12 cellular contexts compared by ENCODE assay signal in the genomic region with DNA sequence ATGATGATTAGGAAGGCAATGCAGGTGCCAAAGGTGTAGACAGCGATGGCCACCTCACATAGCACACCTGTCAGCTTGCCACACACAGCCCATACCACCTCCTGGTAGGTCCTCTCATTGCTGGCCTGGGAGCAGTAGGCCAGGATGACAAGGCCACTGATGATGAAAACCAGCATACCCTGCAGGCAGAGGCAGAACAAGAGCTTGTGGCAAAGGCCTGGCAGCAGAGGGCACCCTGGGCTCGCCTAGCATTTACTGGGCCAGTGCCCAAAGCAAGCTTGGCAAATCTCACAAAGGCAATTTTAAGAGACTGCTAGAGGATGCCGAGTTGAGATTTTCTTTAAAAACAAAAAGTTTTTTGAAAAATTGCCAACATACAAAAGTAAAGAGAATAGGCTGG. TPM values are rescaled to one million over a fixed set of nuclear protein-coding genes. Genes with fewer than 3 reads are reported as not detected.
DNase-seq lines count a peak whose midpoint lies in the region; ATAC-seq, FAIRE-seq and TF ChIP-seq lines count a peak whose summit lies in the region.
"Had no signal": no experiment of that assay in that cellular context is flagged by ENCODE, and none has a peak within 500 bp of the region (broad histone marks: within the 10 kb centered on the region; RNA-seq: fewer than 3 reads in every experiment).

No MANE protein-coding gene starts in this region.

- TF ChIP-seq POLR2A in GM12891 (IDR thresholded peaks at IDR 0.05; ENCODE audit: low read depth, low read length) = no peak

- H3K27me3 ChIP-seq in DND-41 (ENCODE audit: insufficient read depth, low read length, poor library complexity) = no peaks in the 10 kb centered on the region
- H3K27me3 ChIP-seq: colonic mucosa had no signal

- H3K79me2 ChIP-seq in DND-41 (ENCODE audit: insufficient read depth, low read length) = peaks cover 3% of the 10 kb centered on the region; the same call in 1 of the 2 replicates

- intact Hi-C loops in mucosa of descending colon (cut with DNase I, micrococcal nuclease) = no loop called here

- no peak overlapping the region for H3K4me3 ChIP-seq in DND-41 (ENCODE audit: low read depth in 1 of 2, low read length in 2 of 2)
- no peak overlapping the region for H3K4me3 ChIP-seq in cardiac fibroblast (replicated peaks in 1 of 2; ENCODE audit: low read depth in 2 of 2, low read length in 2 of 2)
- no peak overlapping the region for H3K4me3 ChIP-seq in mucosa of descending colon
- H3K4me3 ChIP-seq: colonic mucosa had no signal

- H4K20me1 ChIP-seq in DND-41 (ENCODE audit: insufficient read depth, low read length) = peaks cover 3% of the 10 kb centered on the region; the same call in 1 of the 2 replicates

- H3K9me3 ChIP-seq in DND-41 (ENCODE audit: insufficient read depth, low read length, severe bottlenecking) (no peaks in the 10 kb centered on the region), mucosa of descending colon (no peaks in the 10 kb centered on the region)
- H3K9me3 ChIP-seq: colonic mucosa had no signal

- no peak overlapping the region for H3K9ac ChIP-seq in DND-41 (ENCODE audit: low read depth, low read length)

- TF ChIP-seq CTCF in DND-41 (IDR thresholded peaks at IDR 0.05; ENCODE audit: borderline replicate concordance, extremely low read depth, low read length, poor library complexity, severe bottlenecking) = peak; percentile 18
- peak; percentile 16 for TF ChIP-seq CTCF in cardiac fibroblast (IDR thresholded peaks at IDR 0.05; ENCODE audit: low read depth, low read length)
- TF ChIP-seq CTCF in mucosa of descending colon (IDR thresholded peaks at IDR 0.05) = no peak

- no peak overlapping the region for H3K27ac ChIP-seq in DND-41 (ENCODE audit: low read length)
- H3K27ac ChIP-seq: colonic mucosa had no signal

- H2AFZ ChIP-seq in DND-41 (ENCODE audit: low read depth, low read length) = no peak overlapping the region

- peaks cover 10% of the 10 kb centered on the region for H3K4me1 ChIP-seq in DND-41 (ENCODE audit: insufficient read depth, low read length)
- H3K4me1 ChIP-seq in mucosa of descending colon (ENCODE audit: low read depth) = peaks cover 6% of the 10 kb centered on the region

- DNase-seq in DND-41 (no peak), M059J (ENCODE audit: low read depth) (peak; percentile 49), cardiac fibroblast (ENCODE audit: low read depth in 2 of 2) (peak; percentile 42 to 57), mucosa of descending colon (peak in 1 of 3 donors; percentile 44), GOT3 (lab: John Stamatoyannopoulos, UW) (no peak), GM12891 (ENCODE audit: insufficient read length, low spot score) (no peak)
- DNase-seq in effector CD4-positive, alpha-beta T cell = no peak
- no peak for DNase-seq in activated naive CD4-positive, alpha-beta T cell treated with anti-CD3 and anti-CD28 coated beads, Interleukin-2, amount 50 U/mL, for 16 hours
- DNase-seq: colonic mucosa; naive thymus-derived CD8-positive, alpha-beta T cell; NCI-H1092; T1000 had no signal

- FAIRE-seq in GM12891 (lab: Jason Lieb, UNC) = no peak

- H3K36me3 ChIP-seq in DND-41 (ENCODE audit: insufficient read depth, low read length) (peaks cover 30% of the 10 kb centered on the region), mucosa of descending colon (ENCODE audit: low read depth) (no peaks in the 10 kb centered on the region)
- H3K36me3 ChIP-seq: colonic mucosa had no signal

- H3K4me2 ChIP-seq in DND-41 (ENCODE audit: insufficient read depth, low read length) = no peak overlapping the region

- ATAC-seq in DND-41 (ENCODE audit: insufficient read depth, low read depth) = no peak
- peak; percentile 56 for ATAC-seq in mucosa of descending colon
- ATAC-seq: naive thymus-derived CD8-positive, alpha-beta T cell had no signal

TF ChIP-seq in GM12891, 5 proteins besides CTCF, POLR2A, EP300 and RAD21:
- no peak for TF ChIP-seq SPI1 (IDR thresholded peaks at IDR 0.05; ENCODE audit: low read depth, low read length)
- no peak for TF ChIP-seq POU2F2 (IDR thresholded peaks at IDR 0.05; ENCODE audit: low read depth, low read length)
- no peak for TF ChIP-seq TAF1 (IDR thresholded peaks at IDR 0.05; ENCODE audit: low read depth, low read length)
- TF ChIP-seq PAX5 (IDR thresholded peaks at IDR 0.05; ENCODE audit: insufficient read depth, low read length, severe bottlenecking) = no peak
- TF ChIP-seq POLR2AphosphoS5 (IDR thresholded peaks at IDR 0.05; ENCODE audit: low read depth, low read length) = no peak

RNA-seq across cellular contexts. Expression of a gene that starts 5.9 kb away (rescaled TPM):
- total RNA-seq in M059J (2014; rRNA removed; shearing (Covaris generic)) = 12.9 and 14.8 TPM in 2 replicates
- total RNA-seq in mucosa of descending colon = 10 to 100 TPM in 2 of 3 donors, 1 to 10 TPM in 1; 9.4 to 21.9 (median 14.9) TPM
- polyA plus RNA-seq in GM12891 (2012; ENCODE audit: low read depth, missing spikeins) = 2.6 TPM

RNA-seq across cellular contexts. Expression of a gene that starts 49.1 kb away (rescaled TPM):
- total RNA-seq in M059J (2014; rRNA removed; shearing (Covaris generic)) = 68.8 and 122 TPM in 2 replicates
- total RNA-seq in mucosa of descending colon = 100 to 1,000 TPM; 194 to 239 (median 230) TPM
- 140 TPM for polyA plus RNA-seq in GM12891 (2012; ENCODE audit: low read depth, missing spikeins)

RNA-seq across cellular contexts. Expression of a gene that starts 55.4 kb away (rescaled TPM):
- total RNA-seq in M059J (2014; rRNA removed; shearing (Covaris generic)) = 111 and 136 TPM in 2 replicates
- total RNA-seq in mucosa of descending colon = 100 to 1,000 TPM in 2 of 3 donors, 10 to 100 TPM in 1; 95.0 to 120 (median 116) TPM
- polyA plus RNA-seq in GM12891 (2012; ENCODE audit: low read depth, missing spikeins) = 74.7 TPM

Comparison
In these comparisons a context has a peak if more than half of its experiments do, and no peak if none do; other contexts are left out.
1. DNase-seq: peak in M059J (single experiment) and cardiac fibroblast (2 of 2); none in DND-41 (single experiment), effector CD4-positive, alpha-beta T cell (single experiment), GOT3 (single experiment), activated naive CD4-positive, alpha-beta T cell treated with anti-CD3 and anti-CD28 coated beads, Interleukin-2, amount 50 U/mL, for 16 hours (single experiment) and GM12891 (single experiment).